14 cellular contexts compared by ENCODE assay signal in genomic region chr7:77565917-77566316, GRCh38. TPM values are rescaled to one million over a fixed set of nuclear protein-coding genes. Genes with fewer than 3 reads are reported as not detected.
DNase-seq lines count a peak whose midpoint lies in the region; ATAC-seq, FAIRE-seq and TF ChIP-seq lines count a peak whose summit lies in the region.
"Had no signal": no experiment of that assay in that cellular context is flagged by ENCODE, and none has a peak within 500 bp of the region (broad histone marks: within the 10 kb centered on the region; RNA-seq: fewer than 3 reads in every experiment).

No MANE protein-coding gene starts in this region.

- intact Hi-C loops in left lung (cut with DNase I): no loop called here

- CTCF ChIA-PET in AG04449 (lab: Yijun Ruan, JAX): no interaction called here
- CTCF ChIA-PET in HEK293T (lab: Yijun Ruan, JAX): no interaction called here

- H3K27me3 ChIP-seq in bronchial epithelial cell (ENCODE audit: control insufficient read depth, insufficient read depth, low read length) (no peaks in the 10 kb centered on the region), left lung (no peaks in the 10 kb centered on the region), BE2C (no peaks in the 10 kb centered on the region)
- H3K27me3 ChIP-seq: body of pancreas, gastrocnemius medialis had no signal

- POLR2A ChIA-PET in AG04449 (lab: Yijun Ruan, JAX): no interaction called here
- POLR2A ChIA-PET in HEK293T (lab: Yijun Ruan, JAX): no interaction called here

- no peaks in the 10 kb centered on the region for H3K9me3 ChIP-seq in left lung
- H3K9me3 ChIP-seq in BE2C: no peaks in the 10 kb centered on the region
- H3K9me3 ChIP-seq: body of pancreas, gastrocnemius medialis had no signal

- FAIRE-seq in bronchial epithelial cell (lab: Jason Lieb, UNC): no peak
- FAIRE-seq: HTR-8/SVneo had no signal

- peak; percentile 82 for ATAC-seq in left lung
- ATAC-seq: body of pancreas, gastrocnemius medialis, left lobe of liver had no signal

- TF ChIP-seq CTCF in AG04449 (IDR thresholded peaks at IDR 0.05; ENCODE audit: insufficient read depth, low read length, missing control alignments) (no peak), bronchial epithelial cell (IDR thresholded peaks at IDR 0.05; ENCODE audit: insufficient read depth, low read length, severe bottlenecking) (no peak), left lung (IDR thresholded peaks at IDR 0.05) (no peak), BE2C (IDR thresholded peaks at IDR 0.05; ENCODE audit: low read depth, low read length) (no peak)

- H3K4me1 ChIP-seq in left lung: peaks cover 4 to 98% of the 10 kb centered on the region in 2 donors
- peaks cover 10% of the 10 kb centered on the region for H3K4me1 ChIP-seq in BE2C

- H3K36me3 ChIP-seq in bronchial epithelial cell (ENCODE audit: control insufficient read depth, insufficient read depth, low read length): peaks cover 3% of the 10 kb centered on the region
- no peaks in the 10 kb centered on the region for H3K36me3 ChIP-seq in left lung
- peaks cover 8% of the 10 kb centered on the region for H3K36me3 ChIP-seq in BE2C

- H3K4me3 ChIP-seq in AG04449 (ENCODE audit: low read depth, low read length) (no peak overlapping the region), bronchial epithelial cell (ENCODE audit: low read depth, low read length) (no peak overlapping the region), left lung (no peak overlapping the region), BE2C (ENCODE audit: low read depth, low read length) (no peak overlapping the region)
- H3K4me3 ChIP-seq: body of pancreas, gastrocnemius medialis had no signal

- DNase-seq in AG04449 (ENCODE audit: low read depth, low spot score) (peak; percentile 5), LHCN-M2 (ENCODE audit: low read depth) (peak; percentile 76), bronchial epithelial cell (ENCODE audit: low read depth) (peak; percentile 90), left lung (no peak), BE2C (no peak), HEK293T (ENCODE audit: extremely low spot score) (no peak), NCI-H2227 (lab: John Stamatoyannopoulos, UW; ENCODE audit: unreplicated experiment) (no peak)
- DNase-seq in activated naive CD4-positive, alpha-beta T cell (lab: John Stamatoyannopoulos, UW): no peak
- DNase-seq: body of pancreas; gastrocnemius medialis; NCI-H187; stimulated activated CD4-positive, alpha-beta T cell treated with anti-CD3 and anti-CD28 coated beads, Interleukin-4, amount 100 ng/mL, for 1 hour had no signal

- H3K27ac ChIP-seq in left lung: peak overlapping the region in 1 of 2 donors; percentile 42
- H3K27ac ChIP-seq: body of pancreas, gastrocnemius medialis had no signal

TF ChIP-seq in HEK293T, 16 proteins besides CTCF, POLR2A, EP300 and RAD21:
- no peak for TF ChIP-seq NFRKB (IDR thresholded peaks at IDR 0.05)
- TF ChIP-seq ZNF384 (IDR thresholded peaks at IDR 0.05): no peak
- no peak for TF ChIP-seq SP1 (IDR thresholded peaks at IDR 0.05)
- no peak for TF ChIP-seq FOXM1 (IDR thresholded peaks at IDR 0.05; ENCODE audit: borderline replicate concordance)
- TF ChIP-seq ARNT (IDR thresholded peaks at IDR 0.05): no peak
- no peak for TF ChIP-seq BHLHE40 (IDR thresholded peaks at IDR 0.05; ENCODE audit: borderline replicate concordance)
- TF ChIP-seq CTBP1 (IDR thresholded peaks at IDR 0.05; ENCODE audit: borderline replicate concordance): no peak
- no peak for TF ChIP-seq TARDBP (IDR thresholded peaks at IDR 0.05)

RNA-seq across cellular contexts. Expression of gene PTPN12, which starts 28.8 kb away (rescaled TPM):
- total RNA-seq in LHCN-M2 (2014; rRNA removed) (78.3 and 106 TPM in 2 replicates), bronchial epithelial cell (25.0 and 48.4 TPM in 2 replicates), left lung (100 to 1,000 TPM; 119 to 138 TPM)
- polyA plus RNA-seq in LHCN-M2 (2012): 52.0 TPM
- polyA plus RNA-seq in BE2C (2012; ENCODE audit: insufficient read depth, insufficient read length, low read depth): 48.6 TPM

Comparison
In these comparisons a context has a peak if more than half of its experiments do, and no peak if none do; other contexts are left out.
1. DNase-seq: peak in AG04449 (single experiment), LHCN-M2 (single experiment) and bronchial epithelial cell (single experiment); none in left lung (0 of 2), BE2C (single experiment), HEK293T (single experiment), NCI-H2227 (single experiment) and activated naive CD4-positive, alpha-beta T cell (0 of 4).